Comparison of ENCODE assay signal across 1 cellular context in genomic region chr19:7197760-7198696, GRCh38.
TF ChIP-seq lines count a peak whose summit lies in the region.

No MANE protein-coding gene starts in this region.

TF ChIP-seq in H1, 55 proteins besides CTCF, POLR2A, EP300 and RAD21 (continued from another document):
- TF ChIP-seq YY1 (IDR thresholded peaks at IDR 0.05; ENCODE audit: low read depth, low read length) = peak; percentile 54; the same call in 1 of the 2 replicates
- 0 out of 4 replicates have a peak, but pooled peaks have one; percentile 45 to 49 for TF ChIP-seq SIN3A (conservative IDR thresholded peaks at IDR 0.05 in 1 of 2, IDR thresholded peaks at IDR 0.05 in 1 of 2; ENCODE audit: low read depth in 1 of 2, low read length in 2 of 2)
- no peak for TF ChIP-seq GABPA (IDR thresholded peaks at IDR 0.05; ENCODE audit: borderline replicate concordance, insufficient read depth, low read length)
- TF ChIP-seq POU5F1 (IDR thresholded peaks at IDR 0.05; ENCODE audit: low read depth, low read length) = no peak
- TF ChIP-seq MAFK (IDR thresholded peaks at IDR 0.05; ENCODE audit: low read depth, low read length) = no peak
- peak; percentile 39 for TF ChIP-seq KDM4A (IDR thresholded peaks at IDR 0.05; ENCODE audit: low read depth, low read length, severe bottlenecking)
- TF ChIP-seq SP1 (IDR thresholded peaks at IDR 0.05; ENCODE audit: low read depth, low read length) = peak; percentile 95
- no peak for TF ChIP-seq SP4 (IDR thresholded peaks at IDR 0.05; ENCODE audit: low read length)
- peak; percentile 94 for TF ChIP-seq PHF8 (conservative IDR thresholded peaks at IDR 0.05; ENCODE audit: low read depth, low read length)
- TF ChIP-seq RFX5 (IDR thresholded peaks at IDR 0.05; ENCODE audit: borderline replicate concordance, low read depth, low read length) = peak; percentile 5; the same call in 1 of the 2 replicates
- peak; percentile 55 for TF ChIP-seq MAX (IDR thresholded peaks at IDR 0.05)
- TF ChIP-seq GTF2F1 (IDR thresholded peaks at IDR 0.05; ENCODE audit: borderline replicate concordance, low read depth, low read length) = no peak
- TF ChIP-seq E2F6 (IDR thresholded peaks at IDR 0.05) = peak; percentile 44
- no peak for TF ChIP-seq CREB1 (IDR thresholded peaks at IDR 0.05)
- TF ChIP-seq CHD1 (IDR thresholded peaks at IDR 0.05; ENCODE audit: low read depth, low read length) = no peak
TF ChIP-seq in H1: peak in this region for 12.
